Comparison of ENCODE assay signal across 1 cellular context in genomic region chr7:106569500-106569929, GRCh38.
TF ChIP-seq lines count a peak whose summit lies in the region.

No MANE protein-coding gene starts in this region.

TF ChIP-seq in K562, 482 proteins besides CTCF, POLR2A, EP300 and RAD21 (continued from another document and continues in another):
- TF ChIP-seq MGA (IDR thresholded peaks at IDR 0.05) (peak; percentile 99), CREB1 (IDR thresholded peaks at IDR 0.05) (no peak), CREB1 (CRISPR knock-in tag; IDR thresholded peaks at IDR 0.05) (peak; percentile 41), FOXJ3 (CRISPR knock-in tag; IDR thresholded peaks at IDR 0.05) (no peak), ZNF165 (CRISPR knock-in tag; IDR thresholded peaks at IDR 0.05; ENCODE audit: borderline replicate concordance) (peak; percentile 77; the same call in 1 of the 2 replicates), BCL6 (CRISPR knock-in tag; IDR thresholded peaks at IDR 0.05) (peak; percentile 87), SNAPC5 (CRISPR knock-in tag; IDR thresholded peaks at IDR 0.05) (peak; percentile 61), ZNF449 (CRISPR knock-in tag; IDR thresholded peaks at IDR 0.05) (peak; percentile 77), HMGN3 (IDR thresholded peaks at IDR 0.05; ENCODE audit: borderline replicate concordance, extremely low read depth, insufficient read length, low read depth, low read length) (no peak), BRCA1 (IDR thresholded peaks at IDR 0.05) (no peak), BRCA1 (CRISPR knock-in tag; IDR thresholded peaks at IDR 0.05) (no peak), CEBPB (tag; IDR thresholded peaks at IDR 0.05) (peak; percentile 14; the same call in 1 of the 2 replicates), EP400 (IDR thresholded peaks at IDR 0.05) (no peak), ZNF23 (CRISPR knock-in tag; IDR thresholded peaks at IDR 0.05) (peak; percentile 78; the same call in 1 of the 2 replicates), ZNF146 (CRISPR knock-in tag; IDR thresholded peaks at IDR 0.05; ENCODE audit: unreplicated experiment) (no peak), MAFF (IDR thresholded peaks at IDR 0.05; ENCODE audit: low read length) (no peak), ZNF444 (CRISPR knock-in tag; IDR thresholded peaks at IDR 0.05) (peak; percentile 77; the same call in 1 of the 2 replicates), GTF3C2 (IDR thresholded peaks at IDR 0.05; ENCODE audit: borderline replicate concordance, extremely low read depth, insufficient read length) (no peak), HLTF (IDR thresholded peaks at IDR 0.05) (no peak), TFAP4 (CRISPR knock-in tag; IDR thresholded peaks at IDR 0.05; ENCODE audit: borderline replicate concordance) (peak; percentile 49), ZNF395 (CRISPR knock-in tag; IDR thresholded peaks at IDR 0.05) (peak; percentile 91), E4F1 (CRISPR knock-in tag; IDR thresholded peaks at IDR 0.05; ENCODE audit: borderline replicate concordance) (no peak), ZNF3 (CRISPR knock-in tag; IDR thresholded peaks at IDR 0.05) (no peak), CUX1 (CRISPR knock-in tag; IDR thresholded peaks at IDR 0.05) (peak; percentile 95; the same call in 1 of the 2 replicates), ZNF121 (CRISPR knock-in tag; conservative IDR thresholded peaks at IDR 0.05) (no peak), ZNF143 (CRISPR knock-in tag; IDR thresholded peaks at IDR 0.05) (no peak)
